ENCODE assay signal across 23 cellular contexts in genomic region chr11:33358150-33358831, GRCh38. TPM values are rescaled to one million over a fixed set of nuclear protein-coding genes. Genes with fewer than 3 reads are reported as not detected.
DNase-seq lines count a peak whose midpoint lies in the region; ATAC-seq, FAIRE-seq and TF ChIP-seq lines count a peak whose summit lies in the region.
"Had no signal": no experiment of that assay in that cellular context is flagged by ENCODE, and none has a peak within 500 bp of the region (broad histone marks: within the 10 kb centered on the region; RNA-seq: fewer than 3 reads in every experiment).

No MANE protein-coding gene starts in this region.

- H3K4me2 ChIP-seq in HCT116 (ENCODE audit: low read length), result no peak overlapping the region

- H3K4me3 Mint-ChIP-seq in activated T-cell treated with anti-CD3 and anti-CD28 coated beads, Interleukin-2, amount 50 U/mL, for 72 hours, result no peak overlapping the region
- H3K4me3 Mint-ChIP-seq in activated T-cell treated with anti-CD3 and anti-CD28 coated beads, Interleukin-2, amount 50 U/mL, for 24 hours, result no peak overlapping the region
- no peak overlapping the region for H3K4me3 Mint-ChIP-seq in activated naive CD8-positive, alpha-beta T cell treated with anti-CD3 and anti-CD28 coated beads for 36 hours
- H3K4me3 Mint-ChIP-seq: CD4-positive, alpha-beta T cell had no signal

- TF ChIP-seq POLR2A in HCT116 (IDR thresholded peaks at IDR 0.05; ENCODE audit: borderline replicate concordance, extremely low read depth, insufficient read depth, insufficient read length), result no peak

- H3K4me3 ChIP-seq in HCT116 (replicated peaks in 1 of 2; ENCODE audit: low read depth in 1 of 2, low read length in 2 of 2) (no peak overlapping the region), HAP-1 (no peak overlapping the region)
- H3K4me3 ChIP-seq: MG63 had no signal

- H3K27me3 ChIP-seq in HCT116 (ENCODE audit: insufficient read depth, low read length) (no peaks in the 10 kb centered on the region), HAP-1 (ENCODE audit: low read depth) (no peaks in the 10 kb centered on the region)
- H3K27me3 ChIP-seq: BE2C, MG63 had no signal

- H3K9me3 Mint-ChIP-seq in activated T-cell treated with anti-CD3 and anti-CD28 coated beads, Interleukin-2, amount 50 U/mL, for 72 hours, result no peaks in the 10 kb centered on the region
- no peaks in the 10 kb centered on the region for H3K9me3 Mint-ChIP-seq in activated T-cell treated with anti-CD3 and anti-CD28 coated beads, Interleukin-2, amount 50 U/mL, for 24 hours
- no peaks in the 10 kb centered on the region for H3K9me3 Mint-ChIP-seq in activated naive CD8-positive, alpha-beta T cell treated with anti-CD3 and anti-CD28 coated beads for 36 hours
- H3K9me3 Mint-ChIP-seq: CD4-positive, alpha-beta T cell had no signal

- TSS peak; percentile 10 for BruUV-seq in HCT116 (replicated peaks; lab: Mats Ljungman, UMichigan)

- no peak overlapping the region for H3K27ac ChIP-seq in HCT116 (ENCODE audit: low read depth, low read length)

- peaks cover 8% of the 10 kb centered on the region for H3K27me3 Mint-ChIP-seq in activated T-cell treated with anti-CD3 and anti-CD28 coated beads, Interleukin-2, amount 50 U/mL, for 72 hours (ENCODE audit: low read depth)
- peaks cover 5% of the 10 kb centered on the region for H3K27me3 Mint-ChIP-seq in activated T-cell treated with anti-CD3 and anti-CD28 coated beads, Interleukin-2, amount 50 U/mL, for 24 hours
- no peaks in the 10 kb centered on the region for H3K27me3 Mint-ChIP-seq in activated naive CD8-positive, alpha-beta T cell treated with anti-CD3 and anti-CD28 coated beads for 36 hours
- H3K27me3 Mint-ChIP-seq: CD4-positive, alpha-beta T cell had no signal

- RAD21 ChIA-PET in HCT116 (lab: Charles Lee; ENCODE audit: low non-redundant PET in 1 of 2, low total read pairs in 2 of 2, uncharacterized antibody in 2 of 2, unreplicated experiment in 2 of 2), result no interaction called here

- no peak for FAIRE-seq in D721Med (lab: Jason Lieb, UNC)
- FAIRE-seq: HTR-8/SVneo, RCC 7860 had no signal

- no peak for TF ChIP-seq CTCF in HCT116 (IDR thresholded peaks at IDR 0.05 in 2 of 3, conservative IDR thresholded peaks at IDR 0.05 in 1 of 3; ENCODE audit: borderline replicate concordance in 1 of 3, insufficient read depth in 1 of 3, low read depth in 2 of 3, low read length in 2 of 3)
- no peak for TF ChIP-seq CTCF in D721Med (IDR thresholded peaks at IDR 0.05; ENCODE audit: insufficient read depth, missing control alignments)

- H2AFZ ChIP-seq in HCT116 (ENCODE audit: low read depth, low read length, poor library complexity, severe bottlenecking), result no peak overlapping the region

- no peaks in the 10 kb centered on the region for H3K9me2 ChIP-seq in HCT116 (ENCODE audit: insufficient read depth)

- no peaks in the 10 kb centered on the region for H3K9me3 ChIP-seq in HCT116 (ENCODE audit: control insufficient read depth in 1 of 2, insufficient read depth in 1 of 2, low read depth in 1 of 2, low read length in 2 of 2)
- no peaks in the 10 kb centered on the region for H3K9me3 ChIP-seq in HAP-1
- H3K9me3 ChIP-seq: BE2C, MG63 had no signal

- CTCF ChIA-PET in HCT116 (lab: Charles Lee), result interaction anchor here (1.7 kb wide), 1 partner anchor 192 kb away, joined by 5 read pairs; no protein-coding TSS in a partner anchor

- H3K36me3 ChIP-seq in HCT116 (ENCODE audit: control insufficient read depth in 1 of 2, insufficient read depth in 2 of 2, low read length in 2 of 2), result no peaks in the 10 kb centered on the region
- H3K36me3 ChIP-seq in HAP-1 (replicated peaks), result peaks cover 6% of the 10 kb centered on the region
- H3K36me3 ChIP-seq: BE2C had no signal

- in situ Hi-C loops in HAP-1 (cut with MboI; ENCODE audit: low sequenced_read_pairs), result loop anchor here (25.0 kb wide), 1 partner anchor 479 kb away; no protein-coding TSS in a partner anchor

- H3K4me1 ChIP-seq in HCT116 (ENCODE audit: control insufficient read depth in 1 of 2, insufficient read depth in 2 of 2, low read length in 2 of 2) (no peaks in the 10 kb centered on the region), HAP-1 (no peaks in the 10 kb centered on the region)
- H3K4me1 ChIP-seq: BE2C had no signal

- no peaks in the 10 kb centered on the region for H4K20me1 ChIP-seq in HCT116 (ENCODE audit: insufficient read depth)

- H3K79me2 ChIP-seq in HCT116 (ENCODE audit: insufficient read depth, low read length), result no peaks in the 10 kb centered on the region

- POLR2A ChIA-PET in HCT116 (lab: Charles Lee), result no interaction called here

- no peak overlapping the region for H3K9ac ChIP-seq in HCT116 (ENCODE audit: low read length)

- intact Hi-C loops in HCT116 (cut with micrococcal nuclease) (no loop called here), left colon (cut with DNase I, micrococcal nuclease) (no loop called here)

- H3K4me1 Mint-ChIP-seq in activated T-cell treated with anti-CD3 and anti-CD28 coated beads, Interleukin-2, amount 50 U/mL, for 72 hours (ENCODE audit: low read depth), result no peaks in the 10 kb centered on the region
- peaks cover 2% of the 10 kb centered on the region for H3K4me1 Mint-ChIP-seq in activated T-cell treated with anti-CD3 and anti-CD28 coated beads, Interleukin-2, amount 50 U/mL, for 24 hours (ENCODE audit: low read depth)
- H3K4me1 Mint-ChIP-seq in activated naive CD8-positive, alpha-beta T cell treated with anti-CD3 and anti-CD28 coated beads for 36 hours, result no peaks in the 10 kb centered on the region

- peak overlapping the region; percentile 0 for H3K27ac Mint-ChIP-seq in activated T-cell treated with anti-CD3 and anti-CD28 coated beads, Interleukin-2, amount 50 U/mL, for 72 hours
- H3K27ac Mint-ChIP-seq in activated T-cell treated with anti-CD3 and anti-CD28 coated beads, Interleukin-2, amount 50 U/mL, for 24 hours, result no peak overlapping the region
- peak overlapping the region; percentile 4 for H3K27ac Mint-ChIP-seq in activated naive CD8-positive, alpha-beta T cell treated with anti-CD3 and anti-CD28 coated beads for 36 hours
- H3K27ac Mint-ChIP-seq: CD4-positive, alpha-beta T cell had no signal

- H3K36me3 Mint-ChIP-seq in activated T-cell treated with anti-CD3 and anti-CD28 coated beads, Interleukin-2, amount 50 U/mL, for 72 hours (ENCODE audit: insufficient read depth in 2 of 2), result peaks cover under 1 to 2% of the 10 kb centered on the region in 2 donors
- peaks cover 16% of the 10 kb centered on the region for H3K36me3 Mint-ChIP-seq in activated T-cell treated with anti-CD3 and anti-CD28 coated beads, Interleukin-2, amount 50 U/mL, for 24 hours (ENCODE audit: low read depth)
- peaks cover under 1% of the 10 kb centered on the region for H3K36me3 Mint-ChIP-seq in activated naive CD8-positive, alpha-beta T cell treated with anti-CD3 and anti-CD28 coated beads for 36 hours

- no peak for ATAC-seq in activated T-cell treated with anti-CD3 and anti-CD28 coated beads, Interleukin-2, amount 50 U/mL, for 72 hours (replicated peaks in 1 of 2)
- ATAC-seq in HCT116 (no peak), left colon (peak; percentile 6)

- no peak for TF ChIP-seq RAD21 in HCT116 (IDR thresholded peaks at IDR 0.05; ENCODE audit: low read depth)

- no peak for DNase-seq in activated T-cell treated with anti-CD3 and anti-CD28 coated beads, Interleukin-2, amount 50 U/mL, for 72 hours
- DNase-seq in activated T-cell treated with anti-CD3 and anti-CD28 coated beads, Interleukin-2, amount 50 U/mL, for 24 hours, result no peak
- DNase-seq in HCT116 (ENCODE audit: low read depth, low spot score) (no peak), left colon (no peak), D721Med (ENCODE audit: insufficient read length, low spot score) (no peak), HAP-1 (ENCODE audit: low spot score in 2 of 2) (no peak), foreskin melanocyte (no peak)
- no peak for DNase-seq in activated naive CD8-positive, alpha-beta T cell treated with anti-CD3 and anti-CD28 coated beads for 36 hours
- DNase-seq: 8988T; BE2C; CD4-positive, alpha-beta T cell; EL; IMR-90; MG63; NCI-H1105; NCI-H1694; NCI-H2081 treated with DMSO at 0.1 percent for 48 hours; NCI-H748 treated with DMSO at 0.1 percent for 48 hours; NK-92 treated with Interleukin-12 subunit alpha and Interleukin-12 subunit beta, amount 100 ng/mL, for 24 hours; SHP77 had no signal

TF ChIP-seq in HCT116, 20 proteins besides CTCF, POLR2A, EP300 and RAD21 (continues in another document):
- no peak for TF ChIP-seq SIN3A (IDR thresholded peaks at IDR 0.05; ENCODE audit: low read depth)
- TF ChIP-seq ZFX (IDR thresholded peaks at IDR 0.05), result no peak
- TF ChIP-seq CBX3 (IDR thresholded peaks at IDR 0.05; ENCODE audit: low read depth), result no peak
- no peak for TF ChIP-seq POLR2AphosphoS5 (IDR thresholded peaks at IDR 0.05; ENCODE audit: low read depth, low read length)
- TF ChIP-seq EZH2 (IDR thresholded peaks at IDR 0.05), result no peak
- TF ChIP-seq ATF3 (IDR thresholded peaks at IDR 0.05), result no peak
- no peak for TF ChIP-seq EGR1 (IDR thresholded peaks at IDR 0.05; ENCODE audit: low read depth)
- TF ChIP-seq SRF (IDR thresholded peaks at IDR 0.05; ENCODE audit: low read depth), result no peak
- TF ChIP-seq MAX (IDR thresholded peaks at IDR 0.05), result no peak
- TF ChIP-seq, protein P1, sequence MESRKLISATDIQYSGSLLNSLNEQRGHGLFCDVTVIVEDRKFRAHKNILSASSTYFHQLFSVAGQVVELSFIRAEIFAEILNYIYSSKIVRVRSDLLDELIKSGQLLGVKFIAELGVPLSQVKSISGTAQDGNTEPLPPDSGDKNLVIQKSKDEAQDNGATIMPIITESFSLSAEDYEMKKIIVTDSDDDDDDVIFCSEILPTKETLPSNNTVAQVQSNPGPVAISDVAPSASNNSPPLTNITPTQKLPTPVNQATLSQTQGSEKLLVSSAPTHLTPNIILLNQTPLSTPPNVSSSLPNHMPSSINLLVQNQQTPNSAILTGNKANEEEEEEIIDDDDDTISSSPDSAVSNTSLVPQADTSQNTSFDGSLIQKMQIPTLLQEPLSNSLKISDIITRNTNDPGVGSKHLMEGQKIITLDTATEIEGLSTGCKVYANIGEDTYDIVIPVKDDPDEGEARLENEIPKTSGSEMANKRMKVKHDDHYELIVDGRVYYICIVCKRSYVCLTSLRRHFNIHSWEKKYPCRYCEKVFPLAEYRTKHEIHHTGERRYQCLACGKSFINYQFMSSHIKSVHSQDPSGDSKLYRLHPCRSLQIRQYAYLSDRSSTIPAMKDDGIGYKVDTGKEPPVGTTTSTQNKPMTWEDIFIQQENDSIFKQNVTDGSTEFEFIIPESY (IDR thresholded peaks at IDR 0.05; ENCODE audit: extremely low read depth, insufficient replicate concordance, low read length), result no peak

RNA-seq across cellular contexts. Expression of gene KIAA1549L, which starts 17.6 kb away (rescaled TPM):
- not detected for total RNA-seq in activated T-cell treated with anti-CD3 and anti-CD28 coated beads, Interleukin-2, amount 50 U/mL, for 72 hours
- total RNA-seq in HCT116 (2021; ENCODE audit: unreplicated experiment), result 0.30 TPM
- 0.19 and 0.29 TPM in 2 replicates for polyA plus RNA-seq in HCT116 (2012)
- total RNA-seq in activated naive CD8-positive, alpha-beta T cell treated with anti-CD3 and anti-CD28 coated beads for 36 hours, result not detected
- under 1 TPM in 1 of 2 donors, not detected in 1; 0.39 TPM for total RNA-seq in left colon
- total RNA-seq: CD4-positive, alpha-beta T cell; NCI-H460 had no signal
